In genomic region chr7:73612598-73613269, GRCh38 we compare ENCODE assay signal across 1 cellular context.
TF ChIP-seq lines count a peak whose summit lies in the region.

No MANE protein-coding gene starts in this region.

TF ChIP-seq in HepG2, 621 proteins besides CTCF, POLR2A, EP300 and RAD21 (continued from another document and continues in another):
- TF ChIP-seq ZBTB40 (IDR thresholded peaks at IDR 0.05) (no peak), ZBTB40 (CRISPR knock-in tag; IDR thresholded peaks at IDR 0.05) (peak; percentile 79), ONECUT2 (CRISPR knock-in tag; IDR thresholded peaks at IDR 0.05) (peak; percentile 25; the same call in 1 of the 2 replicates), ZNF644 (CRISPR knock-in tag; IDR thresholded peaks at IDR 0.05; ENCODE audit: low read depth) (no peak), ZUFSP (CRISPR knock-in tag; IDR thresholded peaks at IDR 0.05; ENCODE audit: borderline replicate concordance) (no peak), PAXIP1 (CRISPR knock-in tag; conservative IDR thresholded peaks at IDR 0.05) (peak; percentile 98), NCOA2 (CRISPR knock-in tag; IDR thresholded peaks at IDR 0.05) (peak; percentile 95), SMARCC2 (IDR thresholded peaks at IDR 0.05) (0 out of 2 replicates have a peak, but pooled peaks have one; percentile 51), KAT2B (IDR thresholded peaks at IDR 0.05; ENCODE audit: borderline replicate concordance, low read depth, low read length) (no peak), CCDC6 (CRISPR knock-in tag; IDR thresholded peaks at IDR 0.05) (no peak; the same call in 1 of the 2 replicates), ZSCAN21 (CRISPR knock-in tag; IDR thresholded peaks at IDR 0.05; ENCODE audit: borderline replicate concordance) (no peak), KDM4B (CRISPR knock-in tag; IDR thresholded peaks at IDR 0.05) (peak; percentile 48; the same call in 1 of the 2 replicates), TRIM24 (CRISPR knock-in tag; IDR thresholded peaks at IDR 0.05) (peak; percentile 74), TEAD2 (CRISPR knock-in tag; IDR thresholded peaks at IDR 0.05) (no peak), ZNF414 (CRISPR knock-in tag; IDR thresholded peaks at IDR 0.05) (peak; percentile 89; the same call in 1 of the 2 replicates), POLR2AphosphoS5 (IDR thresholded peaks at IDR 0.05; ENCODE audit: low read depth, low read length) (peak; percentile 55; the same call in 1 of the 2 replicates), CHCHD3 (CRISPR knock-in tag; IDR thresholded peaks at IDR 0.05) (no peak), ZFP62 (CRISPR knock-in tag; IDR thresholded peaks at IDR 0.05) (no peak), RORA (CRISPR knock-in tag; IDR thresholded peaks at IDR 0.05) (peak; percentile 38; the same call in 1 of the 2 replicates), SMYD3 (CRISPR knock-in tag; IDR thresholded peaks at IDR 0.05) (peak; percentile 86), FOSL1 (CRISPR knock-in tag; IDR thresholded peaks at IDR 0.05; ENCODE audit: borderline replicate concordance) (peak; percentile 56; the same call in 1 of the 2 replicates), HOXA3 (CRISPR knock-in tag; IDR thresholded peaks at IDR 0.05) (peak; percentile 91), MIER2 (CRISPR knock-in tag; IDR thresholded peaks at IDR 0.05) (peak; percentile 74; the same call in 1 of the 2 replicates), ZFP82 (CRISPR knock-in tag; IDR thresholded peaks at IDR 0.05; ENCODE audit: borderline replicate concordance) (no peak), EED (CRISPR knock-in tag; IDR thresholded peaks at IDR 0.05) (no peak; the same call in 1 of the 2 replicates), POGK (CRISPR knock-in tag; conservative IDR thresholded peaks at IDR 0.05) (peak; percentile 94), ZC3H13 (CRISPR knock-in tag; IDR thresholded peaks at IDR 0.05) (peak; percentile 79; the same call in 1 of the 2 replicates), THAP9 (CRISPR knock-in tag; IDR thresholded peaks at IDR 0.05; ENCODE audit: borderline replicate concordance) (no peak), ZNF282 (IDR thresholded peaks at IDR 0.05; ENCODE audit: partially characterized antibody) (no peak), BCL6 (CRISPR knock-in tag; IDR thresholded peaks at IDR 0.05) (peak; percentile 84), ZNF124 (CRISPR knock-in tag; IDR thresholded peaks at IDR 0.05) (peak; percentile 95), NR2C2 (CRISPR knock-in tag; IDR thresholded peaks at IDR 0.05; ENCODE audit: borderline replicate concordance) (peak; percentile 65; the same call in 1 of the 2 replicates), ZNF709 (CRISPR knock-in tag; IDR thresholded peaks at IDR 0.05) (0 out of 2 replicates have a peak, but pooled peaks have one; percentile 48), YEATS2 (CRISPR knock-in tag; IDR thresholded peaks at IDR 0.05; ENCODE audit: borderline replicate concordance) (peak; percentile 20; the same call in 1 of the 2 replicates), HNRNPUL1 (IDR thresholded peaks at IDR 0.05; ENCODE audit: low read depth, low read length) (no peak), ZNF740 (CRISPR knock-in tag; IDR thresholded peaks at IDR 0.05) (no peak), ZNF563 (CRISPR knock-in tag; IDR thresholded peaks at IDR 0.05) (peak; percentile 43; the same call in 1 of the 2 replicates), ELF4 (CRISPR knock-in tag; IDR thresholded peaks at IDR 0.05; ENCODE audit: borderline replicate concordance) (peak; percentile 30; the same call in 1 of the 2 replicates), ZNF280B (CRISPR knock-in tag; IDR thresholded peaks at IDR 0.05; ENCODE audit: borderline replicate concordance) (0 out of 2 replicates have a peak, but pooled peaks have one; percentile 60), ZNF331 (CRISPR knock-in tag; IDR thresholded peaks at IDR 0.05) (peak; percentile 93)
